ENCODE assay signal across 29 cellular contexts in the genomic region with DNA sequence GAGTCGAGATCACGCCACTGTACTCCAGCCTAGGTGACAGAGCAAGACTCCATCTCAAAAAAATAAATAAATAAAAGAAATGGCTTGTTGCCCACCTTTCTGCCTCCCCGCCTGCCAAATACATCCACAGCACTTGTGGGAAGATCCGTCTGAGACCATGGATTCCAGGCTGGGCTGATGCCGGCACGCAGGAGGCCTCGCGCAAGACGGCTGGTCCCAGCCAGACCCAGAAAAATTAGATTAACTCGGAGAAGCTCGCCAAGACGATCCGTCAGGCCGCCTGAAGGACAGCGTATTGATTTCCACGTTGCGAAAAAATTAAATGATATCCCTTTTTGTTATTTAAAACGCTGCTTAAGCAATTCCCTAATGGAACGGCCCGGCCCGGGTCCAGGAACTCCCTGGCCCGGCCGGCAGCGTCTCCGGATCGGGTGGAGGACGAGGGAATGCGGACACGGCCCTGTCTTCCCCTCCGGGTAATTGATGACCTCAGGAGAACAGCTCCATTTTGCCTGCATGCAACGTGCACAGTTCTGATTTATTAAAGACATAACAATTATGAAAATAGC. TPM values are rescaled to one million over a fixed set of nuclear protein-coding genes. Genes with fewer than 3 reads are reported as not detected.
DNase-seq lines count a peak whose midpoint lies in the region; ATAC-seq and TF ChIP-seq lines count a peak whose summit lies in the region.
"Had no signal": no experiment of that assay in that cellular context is flagged by ENCODE, and none has a peak within 500 bp of the region (broad histone marks: within the 10 kb centered on the region; RNA-seq: fewer than 3 reads in every experiment).

No MANE protein-coding gene starts in this region.

- H3K4me3 ChIP-seq in BE2C (ENCODE audit: low read depth, low read length), result 0 out of 2 replicates have a peak overlapping the region, but pooled peaks have one; percentile 11
- H3K4me3 ChIP-seq in osteoblast (ENCODE audit: insufficient read depth, low read length), result no peak overlapping the region
- H3K4me3 ChIP-seq: BLaER1 treated with 17β-estradiol and CSF1 and Interleukin-3, amounts not matched to agents 10 nM and 100 nM; GM12878 had no signal

- ATAC-seq in HG02588 (IDR thresholded peaks at IDR 0.05; ENCODE audit: unreplicated experiment), result no peak
- ATAC-seq: CD8-positive, alpha-beta T cell; GM12878 had no signal

- no peak overlapping the region for H3K27ac ChIP-seq in osteoblast (ENCODE audit: low read depth, low read length)
- H3K27ac ChIP-seq: BLaER1 treated with 17β-estradiol and CSF1 and Interleukin-3, amounts not matched to agents 10 nM and 100 nM; C4-2B had no signal

- TF ChIP-seq CTCF in BE2C (IDR thresholded peaks at IDR 0.05; ENCODE audit: low read depth, low read length), result no peak
- TF ChIP-seq CTCF in osteoblast (IDR thresholded peaks at IDR 0.05; ENCODE audit: extremely low read depth, low read depth, low read length), result no peak

- H3K36me3 ChIP-seq in BE2C (no peaks in the 10 kb centered on the region), osteoblast (ENCODE audit: insufficient read depth, low read length) (no peaks in the 10 kb centered on the region)
- H3K36me3 ChIP-seq: BLaER1 treated with 17β-estradiol and CSF1 and Interleukin-3, amounts not matched to agents 10 nM and 100 nM had no signal

- no peak overlapping the region for H3K4me2 ChIP-seq in osteoblast (ENCODE audit: insufficient read depth, low read length)
- H3K4me2 ChIP-seq: BLaER1 treated with 17β-estradiol and CSF1 and Interleukin-3, amounts not matched to agents 10 nM and 100 nM had no signal

- peaks cover 5% of the 10 kb centered on the region for H3K9me3 ChIP-seq in BE2C
- H3K9me3 ChIP-seq in osteoblast (ENCODE audit: low read depth, low read length), result no peaks in the 10 kb centered on the region
- H3K9me3 ChIP-seq: Caco-2 had no signal

- H3K27me3 ChIP-seq in BE2C, result no peaks in the 10 kb centered on the region
- H3K27me3 ChIP-seq in osteoblast (ENCODE audit: insufficient read depth, low read length), result no peaks in the 10 kb centered on the region
- H3K27me3 ChIP-seq: BLaER1 treated with 17β-estradiol and CSF1 and Interleukin-3, amounts not matched to agents 10 nM and 100 nM had no signal

- H3K4me1 ChIP-seq in BE2C (no peaks in the 10 kb centered on the region), osteoblast (ENCODE audit: insufficient read depth, low read length) (no peaks in the 10 kb centered on the region)
- H3K4me1 ChIP-seq: BLaER1 treated with 17β-estradiol and CSF1 and Interleukin-3, amounts not matched to agents 10 nM and 100 nM; Caco-2 had no signal

- no peaks in the 10 kb centered on the region for H4K20me1 ChIP-seq in osteoblast (ENCODE audit: insufficient read depth, low read length)
- H4K20me1 ChIP-seq: BLaER1 treated with 17β-estradiol and CSF1 and Interleukin-3, amounts not matched to agents 10 nM and 100 nM had no signal

- H3K79me2 ChIP-seq in osteoblast (ENCODE audit: insufficient read depth, low read length), result no peaks in the 10 kb centered on the region

- DNase-seq in BE2C (no peak), D341Med (ENCODE audit: low spot score) (peak; percentile 14), SK-N-DZ (ENCODE audit: low spot score) (peak; percentile 47), osteoblast (ENCODE audit: insufficient read length, low spot score, missing footprints) (peak; percentile 39), NCI-H2029 (lab: John Stamatoyannopoulos, UW) (no peak), NCI-H2081 treated with DMSO at 0.1 percent for 48 hours (lab: John Stamatoyannopoulos, UW) (no peak)
- DNase-seq in stimulated activated CD8-positive, alpha-beta memory T cell treated with anti-CD3 and anti-CD28 coated beads, Interleukin-4, amount 100 ng/mL, for 48 hours, result no peak
- DNase-seq: 8988T; ACHN; Caco-2; Calu3; CD4-positive, alpha-beta T cell; CD8-positive, alpha-beta T cell; DMS 273 treated with DMSO at 0.1 percent for 48 hours; DMS153; DMS53; DMS79; DND-41; EL; GDM1 had no signal

- H2AFZ ChIP-seq in osteoblast (ENCODE audit: low read length), result no peak overlapping the region

RNA-seq across cellular contexts. Expression of gene ZNRF4, which starts 51.9 kb away (rescaled TPM):
- not detected for polyA plus RNA-seq in BE2C (2012; ENCODE audit: insufficient read depth, insufficient read length, low read depth)
- not detected in 2 replicates for polyA plus RNA-seq in SK-N-DZ (2014; cell fraction: cytosol; rRNA removed)
- polyA plus RNA-seq in SK-N-DZ (2014; cell fraction: nucleus; rRNA removed), result not detected in 2 replicates
- total RNA-seq in osteoblast, result not detected in 2 replicates
- total RNA-seq: A673; Caco-2; Calu3; CD4-positive, alpha-beta T cell; CD8-positive, alpha-beta T cell; Daoy; G401; GM12878 had no signal
- polyA plus RNA-seq: AG04450, BJ, GM12878 had no signal

Comparison
In these comparisons a context has a peak if more than half of its experiments do, and no peak if none do; other contexts are left out.
1. DNase-seq: peak in D341Med (single experiment), SK-N-DZ (single experiment) and osteoblast (single experiment); none in BE2C (single experiment), NCI-H2029 (single experiment), NCI-H2081 treated with DMSO at 0.1 percent for 48 hours (single experiment) and stimulated activated CD8-positive, alpha-beta memory T cell treated with anti-CD3 and anti-CD28 coated beads, Interleukin-4, amount 100 ng/mL, for 48 hours (single experiment).